ENCODE assay signal across 1 cellular context in the genomic region with DNA sequence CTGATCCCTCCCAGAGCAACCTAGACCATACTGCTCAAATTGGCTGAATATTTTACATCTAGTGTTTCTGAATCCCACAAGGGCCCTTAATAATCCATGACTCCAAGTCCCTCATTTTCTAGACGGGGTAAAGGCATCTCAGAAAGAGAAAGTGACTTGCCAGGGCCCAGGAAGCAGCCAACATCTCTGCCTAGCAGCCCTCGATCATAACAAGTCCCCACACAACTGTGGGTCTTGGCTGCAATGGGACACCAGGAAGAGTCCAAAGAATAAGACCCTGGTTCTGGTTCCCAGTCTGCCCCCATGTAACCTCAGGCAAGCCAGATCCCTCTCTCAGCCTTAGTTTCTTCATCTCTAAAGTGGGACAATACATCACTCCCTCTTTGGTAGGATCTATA.
TF ChIP-seq lines count a peak whose summit lies in the region.

No MANE protein-coding gene starts in this region.

TF ChIP-seq in GM23338, 12 proteins besides CTCF, POLR2A, EP300 and RAD21 (continued from another document):
- TF ChIP-seq, protein P1, sequence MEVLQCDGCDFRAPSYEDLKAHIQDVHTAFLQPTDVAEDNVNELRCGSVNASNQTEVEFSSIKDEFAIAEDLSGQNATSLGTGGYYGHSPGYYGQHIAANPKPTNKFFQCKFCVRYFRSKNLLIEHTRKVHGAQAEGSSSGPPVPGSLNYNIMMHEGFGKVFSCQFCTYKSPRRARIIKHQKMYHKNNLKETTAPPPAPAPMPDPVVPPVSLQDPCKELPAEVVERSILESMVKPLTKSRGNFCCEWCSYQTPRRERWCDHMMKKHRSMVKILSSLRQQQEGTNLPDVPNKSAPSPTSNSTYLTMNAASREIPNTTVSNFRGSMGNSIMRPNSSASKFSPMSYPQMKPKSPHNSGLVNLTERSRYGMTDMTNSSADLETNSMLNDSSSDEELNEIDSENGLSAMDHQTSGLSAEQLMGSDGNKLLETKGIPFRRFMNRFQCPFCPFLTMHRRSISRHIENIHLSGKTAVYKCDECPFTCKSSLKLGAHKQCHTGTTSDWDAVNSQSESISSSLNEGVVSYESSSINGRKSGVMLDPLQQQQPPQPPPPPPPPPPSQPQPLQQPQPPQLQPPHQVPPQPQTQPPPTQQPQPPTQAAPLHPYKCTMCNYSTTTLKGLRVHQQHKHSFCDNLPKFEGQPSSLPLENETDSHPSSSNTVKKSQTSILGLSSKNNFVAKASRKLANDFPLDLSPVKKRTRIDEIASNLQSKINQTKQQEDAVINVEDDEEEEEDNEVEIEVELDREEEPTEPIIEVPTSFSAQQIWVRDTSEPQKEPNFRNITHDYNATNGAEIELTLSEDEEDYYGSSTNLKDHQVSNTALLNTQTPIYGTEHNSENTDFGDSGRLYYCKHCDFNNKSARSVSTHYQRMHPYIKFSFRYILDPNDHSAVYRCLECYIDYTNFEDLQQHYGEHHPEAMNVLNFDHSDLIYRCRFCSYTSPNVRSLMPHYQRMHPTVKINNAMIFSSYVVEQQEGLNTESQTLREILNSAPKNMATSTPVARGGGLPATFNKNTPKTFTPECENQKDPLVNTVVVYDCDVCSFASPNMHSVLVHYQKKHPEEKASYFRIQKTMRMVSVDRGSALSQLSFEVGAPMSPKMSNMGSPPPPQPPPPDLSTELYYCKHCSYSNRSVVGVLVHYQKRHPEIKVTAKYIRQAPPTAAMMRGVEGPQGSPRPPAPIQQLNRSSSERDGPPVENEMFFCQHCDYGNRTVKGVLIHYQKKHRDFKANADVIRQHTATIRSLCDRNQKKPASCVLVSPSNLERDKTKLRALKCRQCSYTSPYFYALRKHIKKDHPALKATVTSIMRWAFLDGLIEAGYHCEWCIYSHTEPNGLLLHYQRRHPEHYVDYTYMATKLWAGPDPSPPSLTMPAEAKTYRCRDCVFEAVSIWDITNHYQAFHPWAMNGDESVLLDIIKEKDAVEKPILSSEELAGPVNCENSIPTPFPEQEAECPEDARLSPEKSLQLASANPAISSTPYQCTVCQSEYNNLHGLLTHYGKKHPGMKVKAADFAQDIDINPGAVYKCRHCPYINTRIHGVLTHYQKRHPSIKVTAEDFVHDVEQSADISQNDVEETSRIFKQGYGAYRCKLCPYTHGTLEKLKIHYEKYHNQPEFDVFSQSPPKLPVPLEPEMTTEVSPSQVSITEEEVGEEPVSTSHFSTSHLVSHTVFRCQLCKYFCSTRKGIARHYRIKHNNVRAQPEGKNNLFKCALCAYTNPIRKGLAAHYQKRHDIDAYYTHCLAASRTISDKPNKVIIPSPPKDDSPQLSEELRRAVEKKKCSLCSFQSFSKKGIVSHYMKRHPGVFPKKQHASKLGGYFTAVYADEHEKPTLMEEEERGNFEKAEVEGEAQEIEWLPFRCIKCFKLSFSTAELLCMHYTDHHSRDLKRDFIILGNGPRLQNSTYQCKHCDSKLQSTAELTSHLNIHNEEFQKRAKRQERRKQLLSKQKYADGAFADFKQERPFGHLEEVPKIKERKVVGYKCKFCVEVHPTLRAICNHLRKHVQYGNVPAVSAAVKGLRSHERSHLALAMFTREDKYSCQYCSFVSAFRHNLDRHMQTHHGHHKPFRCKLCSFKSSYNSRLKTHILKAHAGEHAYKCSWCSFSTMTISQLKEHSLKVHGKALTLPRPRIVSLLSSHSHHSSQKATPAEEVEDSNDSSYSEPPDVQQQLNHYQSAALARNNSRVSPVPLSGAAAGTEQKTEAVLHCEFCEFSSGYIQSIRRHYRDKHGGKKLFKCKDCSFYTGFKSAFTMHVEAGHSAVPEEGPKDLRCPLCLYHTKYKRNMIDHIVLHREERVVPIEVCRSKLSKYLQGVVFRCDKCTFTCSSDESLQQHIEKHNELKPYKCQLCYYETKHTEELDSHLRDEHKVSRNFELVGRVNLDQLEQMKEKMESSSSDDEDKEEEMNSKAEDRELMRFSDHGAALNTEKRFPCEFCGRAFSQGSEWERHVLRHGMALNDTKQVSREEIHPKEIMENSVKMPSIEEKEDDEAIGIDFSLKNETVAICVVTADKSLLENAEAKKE (CRISPR knock-in tag; IDR thresholded peaks at IDR 0.05), result no peak
- TF ChIP-seq, protein P2, sequence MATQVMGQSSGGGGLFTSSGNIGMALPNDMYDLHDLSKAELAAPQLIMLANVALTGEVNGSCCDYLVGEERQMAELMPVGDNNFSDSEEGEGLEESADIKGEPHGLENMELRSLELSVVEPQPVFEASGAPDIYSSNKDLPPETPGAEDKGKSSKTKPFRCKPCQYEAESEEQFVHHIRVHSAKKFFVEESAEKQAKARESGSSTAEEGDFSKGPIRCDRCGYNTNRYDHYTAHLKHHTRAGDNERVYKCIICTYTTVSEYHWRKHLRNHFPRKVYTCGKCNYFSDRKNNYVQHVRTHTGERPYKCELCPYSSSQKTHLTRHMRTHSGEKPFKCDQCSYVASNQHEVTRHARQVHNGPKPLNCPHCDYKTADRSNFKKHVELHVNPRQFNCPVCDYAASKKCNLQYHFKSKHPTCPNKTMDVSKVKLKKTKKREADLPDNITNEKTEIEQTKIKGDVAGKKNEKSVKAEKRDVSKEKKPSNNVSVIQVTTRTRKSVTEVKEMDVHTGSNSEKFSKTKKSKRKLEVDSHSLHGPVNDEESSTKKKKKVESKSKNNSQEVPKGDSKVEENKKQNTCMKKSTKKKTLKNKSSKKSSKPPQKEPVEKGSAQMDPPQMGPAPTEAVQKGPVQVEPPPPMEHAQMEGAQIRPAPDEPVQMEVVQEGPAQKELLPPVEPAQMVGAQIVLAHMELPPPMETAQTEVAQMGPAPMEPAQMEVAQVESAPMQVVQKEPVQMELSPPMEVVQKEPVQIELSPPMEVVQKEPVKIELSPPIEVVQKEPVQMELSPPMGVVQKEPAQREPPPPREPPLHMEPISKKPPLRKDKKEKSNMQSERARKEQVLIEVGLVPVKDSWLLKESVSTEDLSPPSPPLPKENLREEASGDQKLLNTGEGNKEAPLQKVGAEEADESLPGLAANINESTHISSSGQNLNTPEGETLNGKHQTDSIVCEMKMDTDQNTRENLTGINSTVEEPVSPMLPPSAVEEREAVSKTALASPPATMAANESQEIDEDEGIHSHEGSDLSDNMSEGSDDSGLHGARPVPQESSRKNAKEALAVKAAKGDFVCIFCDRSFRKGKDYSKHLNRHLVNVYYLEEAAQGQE (IDR thresholded peaks at IDR 0.05; ENCODE audit: unreplicated experiment), result no peak
- TF ChIP-seq, protein P3, sequence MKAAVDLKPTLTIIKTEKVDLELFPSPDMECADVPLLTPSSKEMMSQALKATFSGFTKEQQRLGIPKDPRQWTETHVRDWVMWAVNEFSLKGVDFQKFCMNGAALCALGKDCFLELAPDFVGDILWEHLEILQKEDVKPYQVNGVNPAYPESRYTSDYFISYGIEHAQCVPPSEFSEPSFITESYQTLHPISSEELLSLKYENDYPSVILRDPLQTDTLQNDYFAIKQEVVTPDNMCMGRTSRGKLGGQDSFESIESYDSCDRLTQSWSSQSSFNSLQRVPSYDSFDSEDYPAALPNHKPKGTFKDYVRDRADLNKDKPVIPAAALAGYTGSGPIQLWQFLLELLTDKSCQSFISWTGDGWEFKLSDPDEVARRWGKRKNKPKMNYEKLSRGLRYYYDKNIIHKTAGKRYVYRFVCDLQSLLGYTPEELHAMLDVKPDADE (IDR thresholded peaks at IDR 0.05), result no peak
- no peak for TF ChIP-seq EZH2 (IDR thresholded peaks at IDR 0.05; ENCODE audit: low read depth, unreplicated experiment)
- no peak for TF ChIP-seq NANOG (IDR thresholded peaks at IDR 0.05; ENCODE audit: borderline replicate concordance)
- no peak for TF ChIP-seq ZNF114 (CRISPR knock-in tag; IDR thresholded peaks at IDR 0.05)
